30 cellular contexts compared by ENCODE assay signal in the genomic region with DNA sequence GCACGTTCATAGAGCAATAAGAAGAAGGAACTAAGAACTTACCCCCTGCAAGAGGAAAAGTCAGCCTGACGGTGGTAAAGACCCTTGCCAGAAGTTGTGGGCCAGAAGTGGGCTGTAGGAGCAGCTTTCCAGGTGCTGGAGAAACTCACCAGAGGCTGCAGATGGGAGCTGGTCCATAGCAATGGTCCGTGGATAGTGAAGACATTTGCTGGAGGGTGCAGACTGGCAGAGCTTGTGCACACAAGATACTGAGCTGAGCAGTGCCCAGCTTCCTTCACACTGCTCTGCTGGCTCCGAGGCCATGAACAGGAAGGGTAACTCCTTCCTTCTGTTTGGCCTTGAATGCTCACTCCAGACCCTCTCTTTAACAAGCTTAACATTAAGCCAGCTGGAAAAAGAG.
A peak's percentile ranks its signal among the peaks of the same experiment; 100 is the strongest.
DNase-seq lines count a peak whose midpoint lies in the region; ATAC-seq and TF ChIP-seq lines count a peak whose summit lies in the region.
"Had no signal": no experiment of that assay in that cellular context is flagged by ENCODE, and none has a peak within 500 bp of the region (broad histone marks: within the 10 kb centered on the region; RNA-seq: fewer than 3 reads in every experiment).

No MANE protein-coding gene starts in this region.

- POLR2A ChIA-PET in activated naive CD8-positive, alpha-beta T cell treated with anti-CD3 and anti-CD28 coated beads, Interleukin-2, amount 10 ng/mL, durations not matched to agents 7 days and 5 days (lab: Charles Lee) = interaction anchor here (1.0 to 1.1 kb wide), 2 partner anchors 35 to 37 kb away, joined by 3 to 4 read pairs; no protein-coding TSS in a partner anchor

- no peak overlapping the region for H3K27ac ChIP-seq in upper lobe of right lung
- H3K27ac ChIP-seq: C4-2B, GM23248, upper lobe of left lung had no signal

- DNase-seq in DMS79 treated with DMSO at 0.1 percent for 48 hours (lab: John Stamatoyannopoulos, UW) (peak; percentile 10), DMS79 (lab: John Stamatoyannopoulos, UW) (no peak), upper lobe of right lung (no peak), HuH-7.5 (ENCODE audit: low spot score) (no peak)
- peak; percentile 41 for DNase-seq in activated naive CD8-positive, alpha-beta T cell treated with anti-CD3 and anti-CD28 coated beads, Interleukin-2, amount 10 ng/mL, durations not matched to agents 7 days and 5 days
- no peak for DNase-seq in activated naive CD8-positive, alpha-beta T cell treated with anti-CD3 and anti-CD28 coated beads, Interleukin-2, amount 50 U/mL, for 24 hours
- no peak for DNase-seq in central memory CD8-positive, alpha-beta T cell (ENCODE audit: low spot score in 2 of 2)
- DNase-seq: activated CD4-positive, CD25-positive, alpha-beta regulatory T cell; activated T-cell treated with anti-CD3 and anti-CD28 coated beads for 4 hours; amniotic stem cell; Calu3; cerebellar nuclear complex; dermis blood vessel endothelial cell; EL; foreskin fibroblast; GM23248; head of caudate nucleus; IMR-90; islet precursor cell; NCI-H1048; NCI-H1694; NCI-H446; nucleus accumbens; upper lobe of left lung had no signal

- H3K4me3 Mint-ChIP-seq in activated naive CD8-positive, alpha-beta T cell treated with anti-CD3 and anti-CD28 coated beads, Interleukin-2, amount 10 ng/mL, durations not matched to agents 7 days and 5 days = peak overlapping the region; percentile 72
- H3K4me3 Mint-ChIP-seq in activated naive CD8-positive, alpha-beta T cell treated with anti-CD3 and anti-CD28 coated beads, Interleukin-2, amount 50 U/mL, for 24 hours = no peak overlapping the region
- peak overlapping the region; percentile 29 for H3K4me3 Mint-ChIP-seq in central memory CD8-positive, alpha-beta T cell
- H3K4me3 Mint-ChIP-seq: activated CD4-positive, alpha-beta memory T cell treated with anti-CD3 and anti-CD28 coated beads for 36 hours; brain; stimulated activated memory B cell treated with anti-CD40 and anti-IgM and Interleukin-4, amounts not matched to agents 10 μg/mL and 1 μg/mL and 100 μg/mL, for 72 hours had no signal

- H3K9me3 Mint-ChIP-seq in activated naive CD8-positive, alpha-beta T cell treated with anti-CD3 and anti-CD28 coated beads, Interleukin-2, amount 10 ng/mL, durations not matched to agents 7 days and 5 days = peaks cover 6% of the 10 kb centered on the region
- H3K9me3 Mint-ChIP-seq in activated naive CD8-positive, alpha-beta T cell treated with anti-CD3 and anti-CD28 coated beads, Interleukin-2, amount 50 U/mL, for 24 hours = no peaks in the 10 kb centered on the region
- no peaks in the 10 kb centered on the region for H3K9me3 Mint-ChIP-seq in central memory CD8-positive, alpha-beta T cell
- H3K9me3 Mint-ChIP-seq: activated CD4-positive, alpha-beta memory T cell treated with anti-CD3 and anti-CD28 coated beads for 36 hours; stimulated activated memory B cell treated with anti-CD40 and anti-IgM and Interleukin-4, amounts not matched to agents 10 μg/mL and 1 μg/mL and 100 μg/mL, for 72 hours had no signal

- H3K36me3 ChIP-seq in upper lobe of right lung = no peaks in the 10 kb centered on the region
- H3K36me3 ChIP-seq: upper lobe of left lung had no signal

- no peaks in the 10 kb centered on the region for H3K27me3 Mint-ChIP-seq in activated naive CD8-positive, alpha-beta T cell treated with anti-CD3 and anti-CD28 coated beads, Interleukin-2, amount 10 ng/mL, durations not matched to agents 7 days and 5 days
- no peaks in the 10 kb centered on the region for H3K27me3 Mint-ChIP-seq in activated naive CD8-positive, alpha-beta T cell treated with anti-CD3 and anti-CD28 coated beads, Interleukin-2, amount 50 U/mL, for 24 hours
- H3K27me3 Mint-ChIP-seq in central memory CD8-positive, alpha-beta T cell = peaks cover 29% of the 10 kb centered on the region
- H3K27me3 Mint-ChIP-seq: activated CD4-positive, alpha-beta memory T cell treated with anti-CD3 and anti-CD28 coated beads for 36 hours had no signal

- TF ChIP-seq CTCF in upper lobe of right lung (IDR thresholded peaks at IDR 0.05) = no peak

- no peaks in the 10 kb centered on the region for H3K9me3 ChIP-seq in upper lobe of right lung
- H3K9me3 ChIP-seq: upper lobe of left lung had no signal

- no peak overlapping the region for H3K4me3 ChIP-seq in upper lobe of right lung
- H3K4me3 ChIP-seq: GM23248, upper lobe of left lung had no signal

- intact Hi-C loops in upper lobe of right lung (cut with DNase I) = no loop called here

- H3K36me3 Mint-ChIP-seq in activated naive CD8-positive, alpha-beta T cell treated with anti-CD3 and anti-CD28 coated beads, Interleukin-2, amount 10 ng/mL, durations not matched to agents 7 days and 5 days = peaks cover 9% of the 10 kb centered on the region
- H3K36me3 Mint-ChIP-seq in activated naive CD8-positive, alpha-beta T cell treated with anti-CD3 and anti-CD28 coated beads, Interleukin-2, amount 50 U/mL, for 24 hours (ENCODE audit: low read depth) = no peaks in the 10 kb centered on the region
- H3K36me3 Mint-ChIP-seq in central memory CD8-positive, alpha-beta T cell (ENCODE audit: insufficient read depth) = peaks cover 2% of the 10 kb centered on the region
- H3K36me3 Mint-ChIP-seq: activated CD4-positive, alpha-beta memory T cell treated with anti-CD3 and anti-CD28 coated beads for 36 hours; brain; stimulated activated memory B cell treated with anti-CD40 and anti-IgM and Interleukin-4, amounts not matched to agents 10 μg/mL and 1 μg/mL and 100 μg/mL, for 72 hours had no signal

- H3K27me3 ChIP-seq in upper lobe of right lung = no peaks in the 10 kb centered on the region
- H3K27me3 ChIP-seq: upper lobe of left lung had no signal

- H3K27ac Mint-ChIP-seq in activated naive CD8-positive, alpha-beta T cell treated with anti-CD3 and anti-CD28 coated beads, Interleukin-2, amount 10 ng/mL, durations not matched to agents 7 days and 5 days = peak overlapping the region; percentile 88
- H3K27ac Mint-ChIP-seq in activated naive CD8-positive, alpha-beta T cell treated with anti-CD3 and anti-CD28 coated beads, Interleukin-2, amount 50 U/mL, for 24 hours = no peak overlapping the region
- H3K27ac Mint-ChIP-seq in central memory CD8-positive, alpha-beta T cell (ENCODE audit: low read depth) = no peak overlapping the region
- H3K27ac Mint-ChIP-seq: activated CD4-positive, alpha-beta memory T cell treated with anti-CD3 and anti-CD28 coated beads for 36 hours; brain; stimulated activated memory B cell treated with anti-CD40 and anti-IgM and Interleukin-4, amounts not matched to agents 10 μg/mL and 1 μg/mL and 100 μg/mL, for 72 hours had no signal

- H3K4me1 Mint-ChIP-seq in activated naive CD8-positive, alpha-beta T cell treated with anti-CD3 and anti-CD28 coated beads, Interleukin-2, amount 10 ng/mL, durations not matched to agents 7 days and 5 days = peaks cover 51% of the 10 kb centered on the region
- peaks cover 15% of the 10 kb centered on the region for H3K4me1 Mint-ChIP-seq in activated naive CD8-positive, alpha-beta T cell treated with anti-CD3 and anti-CD28 coated beads, Interleukin-2, amount 50 U/mL, for 24 hours
- peaks cover 16% of the 10 kb centered on the region for H3K4me1 Mint-ChIP-seq in central memory CD8-positive, alpha-beta T cell
- H3K4me1 Mint-ChIP-seq: stimulated activated memory B cell treated with anti-CD40 and anti-IgM and Interleukin-4, amounts not matched to agents 10 μg/mL and 1 μg/mL and 100 μg/mL, for 72 hours had no signal

- ATAC-seq in activated naive CD8-positive, alpha-beta T cell treated with anti-CD3 and anti-CD28 coated beads, Interleukin-2, amount 10 ng/mL, durations not matched to agents 7 days and 5 days (ENCODE audit: low read depth) = peak; percentile 36
- ATAC-seq in activated naive CD8-positive, alpha-beta T cell treated with anti-CD3 and anti-CD28 coated beads, Interleukin-2, amount 50 U/mL, for 24 hours = no peak
- ATAC-seq in central memory CD8-positive, alpha-beta T cell (replicated peaks; ENCODE audit: extremely low read depth, poor library complexity, severe bottlenecking) = no peak
- ATAC-seq in upper lobe of right lung (peak; percentile 28), HG03378 (IDR thresholded peaks at IDR 0.05; ENCODE audit: unreplicated experiment) (no peak)
- ATAC-seq: esophagus mucosa; stimulated activated memory B cell treated with anti-CD40 and anti-IgM and Interleukin-4, amounts not matched to agents 10 μg/mL and 1 μg/mL and 100 μg/mL, for 72 hours had no signal

- H3K4me1 ChIP-seq in upper lobe of right lung = no peaks in the 10 kb centered on the region
- H3K4me1 ChIP-seq: upper lobe of left lung had no signal

Comparison
In these comparisons a context has a peak if more than half of its experiments do, and no peak if none do; other contexts are left out.
1. DNase-seq: peak in DMS79 treated with DMSO at 0.1 percent for 48 hours (single experiment) and activated naive CD8-positive, alpha-beta T cell treated with anti-CD3 and anti-CD28 coated beads, Interleukin-2, amount 10 ng/mL, durations not matched to agents 7 days and 5 days (single experiment); none in DMS79 (single experiment), activated naive CD8-positive, alpha-beta T cell treated with anti-CD3 and anti-CD28 coated beads, Interleukin-2, amount 50 U/mL, for 24 hours (single experiment), central memory CD8-positive, alpha-beta T cell (0 of 2), upper lobe of right lung (single experiment) and HuH-7.5 (single experiment).
2. ATAC-seq: peak in activated naive CD8-positive, alpha-beta T cell treated with anti-CD3 and anti-CD28 coated beads, Interleukin-2, amount 10 ng/mL, durations not matched to agents 7 days and 5 days (single experiment) and upper lobe of right lung (single experiment); none in activated naive CD8-positive, alpha-beta T cell treated with anti-CD3 and anti-CD28 coated beads, Interleukin-2, amount 50 U/mL, for 24 hours (single experiment), central memory CD8-positive, alpha-beta T cell (single experiment) and HG03378 (single experiment).